ENCODE assay signal across 1 cellular context in genomic region chr1:244548558-244549115, GRCh38.
TF ChIP-seq lines count a peak whose summit lies in the region.

No MANE protein-coding gene starts in this region.

TF ChIP-seq in H1, 55 proteins besides CTCF, POLR2A, EP300 and RAD21:
- TF ChIP-seq FOSL1 (IDR thresholded peaks at IDR 0.05; ENCODE audit: insufficient read depth, low read depth, low read length) (no peak), RBBP5 (IDR thresholded peaks at IDR 0.05; ENCODE audit: borderline replicate concordance, low read depth, low read length) (no peak)
TF ChIP-seq in H1: peak in this region for 0.
